Comparison of ENCODE assay signal across 26 cellular contexts in genomic region chr22:26298605-26299310, GRCh38.
"Had no signal": no experiment of that assay in that cellular context is flagged by ENCODE, and none has a peak within 500 bp of the region (broad histone marks: within the 10 kb centered on the region; RNA-seq: fewer than 3 reads in every experiment).

No MANE protein-coding gene starts in this region.

- ATAC-seq: mucosa of descending colon; naive thymus-derived CD4-positive, alpha-beta T cell; natural killer cell treated with Interleukin-12 subunit alpha and Interleukin-12 subunit beta and Interleukin-15 and Interleukin-18, amount 100 ng/mL, for 72 hours; pancreas; right cardiac atrium; sciatic nerve; stimulated activated effector memory CD8-positive, alpha-beta T cell treated with anti-CD3 and anti-CD28 coated beads, Interleukin-12 subunit alpha, Interleukin-12 subunit beta, amount 100 ng/mL, for 72 hours had no signal

- FAIRE-seq: pancreas had no signal

- H2AFZ ChIP-seq: hepatocyte had no signal

- H3K79me2 ChIP-seq: hepatocyte had no signal

- H3K27me3 ChIP-seq: pancreas, vagina had no signal

- H3K4me2 ChIP-seq: hepatocyte had no signal

- H3K4me3 ChIP-seq: hepatocyte, left ventricle myocardium inferior, lung, mucosa of descending colon, pancreas, prostate gland, skin epidermis, suprapubic skin, thoracic aorta, tibial artery, vagina had no signal

- H3K9me3 ChIP-seq: left ventricle myocardium inferior, mucosa of descending colon, pancreas, prostate gland, suprapubic skin, thoracic aorta, tibial artery, vagina had no signal

- H3K27ac ChIP-seq: hepatocyte, left ventricle myocardium inferior, pancreas, prostate gland, skin epidermis, suprapubic skin, thoracic aorta, tibial artery, vagina had no signal

- DNase-seq: islet precursor cell; left ventricle myocardium inferior; midbrain; mucosa of descending colon; naive thymus-derived CD4-positive, alpha-beta T cell; nucleus accumbens; pancreas; posterior cingulate gyrus; retina; right cardiac atrium; stimulated activated CD4-positive, alpha-beta T cell treated with anti-CD3 and anti-CD28 coated beads, Interleukin-12 subunit alpha, Interleukin-12 subunit beta, amount 100 ng/mL, for 4 hours; stimulated activated CD4-positive, alpha-beta T cell treated with anti-CD3 and anti-CD28 coated beads, Interleukin-15, amount 100 ng/mL, for 24 hours; stimulated activated CD4-positive, alpha-beta T cell treated with anti-CD3 and anti-CD28 coated beads, Interleukin-2, amount 100 ng/mL, for 24 hours; stimulated activated CD4-positive, alpha-beta T cell treated with anti-CD3 and anti-CD28 coated beads, Interleukin-4, amount 100 ng/mL, for 1 hour; stimulated activated naive CD4-positive, alpha-beta T cell; tibial artery had no signal

- H3K36me3 ChIP-seq: left ventricle myocardium inferior, pancreas, prostate gland, suprapubic skin, thoracic aorta, tibial artery, vagina had no signal

- H3K4me1 ChIP-seq: left ventricle myocardium inferior, pancreas, prostate gland, suprapubic skin, tibial artery, vagina had no signal
